In the genomic region with DNA sequence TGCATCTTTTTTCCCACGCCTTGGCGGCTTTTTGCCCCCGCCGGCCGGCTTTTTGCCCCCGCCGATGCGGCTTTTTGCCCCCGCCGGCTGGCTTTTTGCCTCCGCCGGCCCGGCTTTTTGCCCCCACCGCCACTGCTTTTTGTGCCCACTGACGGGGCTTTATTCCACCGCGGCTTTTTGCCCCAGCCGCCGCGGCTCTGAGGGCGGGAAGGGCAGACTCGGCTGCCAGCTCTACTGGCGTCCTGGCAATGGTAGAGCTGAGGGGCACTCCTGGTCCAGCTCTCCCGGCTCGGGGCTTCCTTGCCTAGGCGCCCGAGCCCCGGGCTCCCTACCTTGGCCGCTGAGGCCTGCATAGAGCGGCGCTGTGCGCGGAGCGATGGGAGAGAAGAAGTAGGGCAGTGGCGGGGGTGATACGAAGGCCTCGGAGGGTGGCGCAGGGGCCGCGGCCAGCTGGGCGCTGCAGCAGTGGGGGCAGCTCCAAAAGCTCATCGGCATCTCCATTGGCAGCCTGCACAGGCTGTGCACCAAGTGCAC, we compare ENCODE assay signal across 14 cellular contexts.
"Had no signal": no experiment of that assay in that cellular context is flagged by ENCODE, and none has a peak within 500 bp of the region (broad histone marks: within the 10 kb centered on the region; RNA-seq: fewer than 3 reads in every experiment).

No MANE protein-coding gene starts in this region.

- ATAC-seq: heart left ventricle; left lobe of liver; naive thymus-derived CD4-positive, alpha-beta T cell had no signal

- H3K4me1 ChIP-seq: colonic mucosa, heart left ventricle, stomach had no signal

- H3K4me3 ChIP-seq: colonic mucosa, heart left ventricle, stomach had no signal

- H3K36me3 ChIP-seq: colonic mucosa, heart left ventricle, stomach had no signal

- H3K4me1 Mint-ChIP-seq: naive thymus-derived CD4-positive, alpha-beta T cell; nephron progenitor cell had no signal

- DNase-seq: colonic mucosa; effector CD4-positive, alpha-beta T cell; foreskin melanocyte; heart left ventricle; hypothalamus; mammary epithelial cell; naive thymus-derived CD4-positive, alpha-beta T cell; nephron progenitor cell; small intestine; stimulated activated CD4-positive, alpha-beta T cell treated with anti-CD3 and anti-CD28 coated beads, Interleukin-12 subunit alpha, Interleukin-12 subunit beta, amount 100 ng/mL, for 4 hours; stimulated activated naive CD4-positive, alpha-beta T cell; stomach; substantia nigra had no signal

- H3K27ac Mint-ChIP-seq: naive thymus-derived CD4-positive, alpha-beta T cell; nephron progenitor cell had no signal

- H3K4me3 Mint-ChIP-seq: naive thymus-derived CD4-positive, alpha-beta T cell; nephron progenitor cell had no signal

- H3K27me3 ChIP-seq: colonic mucosa had no signal

- H3K9me3 ChIP-seq: colonic mucosa had no signal

- H3K27ac ChIP-seq: colonic mucosa, heart left ventricle, stomach had no signal
